30 cellular contexts compared by ENCODE assay signal in genomic region chr5:159422371-159422770, GRCh38.
DNase-seq lines count a peak whose midpoint lies in the region; ATAC-seq and TF ChIP-seq lines count a peak whose summit lies in the region.
"Had no signal": no experiment of that assay in that cellular context is flagged by ENCODE, and none has a peak within 500 bp of the region (broad histone marks: within the 10 kb centered on the region; RNA-seq: fewer than 3 reads in every experiment).

No MANE protein-coding gene starts in this region.

- POLR2A ChIA-PET in MCF 10A (lab: Yijun Ruan, JAX) (interaction anchor here (0.7 kb wide), 3 partner anchors 12 to 548 kb away, joined by 3 to 4 read pairs (median 3); no protein-coding TSS in a partner anchor), RWPE1 (lab: Yijun Ruan, JAX; ENCODE audit: low non-redundant PET) (no interaction called here)

- intact Hi-C loops in MCF 10A (cut with micrococcal nuclease): no loop called here
- intact Hi-C loops in mammary epithelial cell (cut with micrococcal nuclease): no loop called here
- intact Hi-C loops in head of caudate nucleus (cut with DNase I): no loop called here

- 35% methylated on average over 4 of the region's 4 CpGs for WGBS in mammary epithelial cell (ENCODE audit: low coverage, missing lambda C conversion rate)

- H3K4me1 Mint-ChIP-seq in MCF 10A (ENCODE audit: insufficient read depth, unreplicated experiment): no peaks in the 10 kb centered on the region
- H3K4me1 Mint-ChIP-seq in neural progenitor cell: no peaks in the 10 kb centered on the region

- no peaks in the 10 kb centered on the region for H3K36me3 ChIP-seq in mammary epithelial cell (ENCODE audit: insufficient read depth, low read length)
- no peaks in the 10 kb centered on the region for H3K36me3 ChIP-seq in neural progenitor cell
- H3K36me3 ChIP-seq: neutrophil, prostate gland had no signal

- TF ChIP-seq CTCF in MCF 10A (IDR thresholded peaks at IDR 0.05; ENCODE audit: unreplicated experiment): no peak
- TF ChIP-seq CTCF in mammary epithelial cell (conservative IDR thresholded peaks at IDR 0.05 in 1 of 2, IDR thresholded peaks at IDR 0.05 in 1 of 2; ENCODE audit: extremely low read depth in 1 of 2, insufficient read depth in 1 of 2, low read depth in 1 of 2, low read length in 2 of 2): no peak
- no peak for TF ChIP-seq CTCF in astrocyte of the spinal cord (IDR thresholded peaks at IDR 0.05; ENCODE audit: low read depth, low read length)
- TF ChIP-seq CTCF in RWPE1 (conservative IDR thresholded peaks at IDR 0.05; ENCODE audit: low read depth): no peak
- no peak for TF ChIP-seq CTCF in neural progenitor cell (IDR thresholded peaks at IDR 0.05)

- H3K36me3 Mint-ChIP-seq in MCF 10A (ENCODE audit: insufficient read depth, unreplicated experiment): no peaks in the 10 kb centered on the region
- H3K36me3 Mint-ChIP-seq in neural progenitor cell: no peaks in the 10 kb centered on the region
- H3K36me3 Mint-ChIP-seq: activated naive CD8-positive, alpha-beta T cell treated with anti-CD3 and anti-CD28 coated beads for 36 hours; CD8-positive, alpha-beta T cell had no signal

- H4K20me1 ChIP-seq in mammary epithelial cell (ENCODE audit: insufficient read depth, low read length): no peaks in the 10 kb centered on the region
- H4K20me1 ChIP-seq in neural progenitor cell (ENCODE audit: low read depth): no peaks in the 10 kb centered on the region

- H3K27me3 ChIP-seq in mammary epithelial cell (ENCODE audit: insufficient read depth, low read length): no peaks in the 10 kb centered on the region
- H3K27me3 ChIP-seq in neural progenitor cell: no peaks in the 10 kb centered on the region
- H3K27me3 ChIP-seq: body of pancreas, neutrophil had no signal

- no peak for ATAC-seq in HG03432 (IDR thresholded peaks at IDR 0.05; ENCODE audit: unreplicated experiment)
- ATAC-seq: activated CD4-positive, alpha-beta T cell treated with anti-CD3 and anti-CD28 coated beads for 36 hours; activated CD8-positive, alpha-beta T cell treated with anti-CD3 and anti-CD28 coated beads, Interleukin-2, amount 10 ng/mL, durations not matched to agents 7 days and 5 days; body of pancreas; CD8-positive, alpha-beta T cell; left lobe of liver; SK-N-SH treated with all-trans-retinoic acid at 6 μM for 48 hours had no signal

- H3K79me2 ChIP-seq in mammary epithelial cell (ENCODE audit: insufficient read depth, low read length) (no peaks in the 10 kb centered on the region), neural progenitor cell (ENCODE audit: low read depth) (no peaks in the 10 kb centered on the region)

- dilution Hi-C loops in mammary epithelial cell (cut with HindIII; ENCODE audit: low sequenced_read_pairs): no loop called here

- H3K4me2 ChIP-seq in mammary epithelial cell (ENCODE audit: insufficient read depth, low read depth, low read length) (no peak overlapping the region), neural progenitor cell (no peak overlapping the region)
- H3K4me2 ChIP-seq: KMS-11 had no signal

- no peaks in the 10 kb centered on the region for H3K4me1 ChIP-seq in mammary epithelial cell (ENCODE audit: insufficient read depth, low read length)
- H3K4me1 ChIP-seq in neural progenitor cell: no peaks in the 10 kb centered on the region
- H3K4me1 ChIP-seq: body of pancreas, prostate gland had no signal

- no peaks in the 10 kb centered on the region for H3F3A ChIP-seq in neural progenitor cell (ENCODE audit: low read depth)

- H3K4me3 ChIP-seq in mammary epithelial cell (replicated peaks in 1 of 3; ENCODE audit: insufficient read depth in 1 of 3, low read depth in 2 of 3, low read length in 3 of 3) (no peak overlapping the region), astrocyte of the spinal cord (ENCODE audit: low read depth, low read length) (no peak overlapping the region), neural progenitor cell (no peak overlapping the region)
- H3K4me3 ChIP-seq: body of pancreas, prostate gland had no signal

- no peak overlapping the region for H3K27ac ChIP-seq in mammary epithelial cell (ENCODE audit: insufficient read depth, low read depth, low read length)
- no peak overlapping the region for H3K27ac ChIP-seq in RWPE1
- H3K27ac ChIP-seq in neural progenitor cell: no peak overlapping the region
- H3K27ac ChIP-seq: body of pancreas, epithelial cell of prostate, KMS-11, neutrophil, prostate gland had no signal

- H3K27me3 Mint-ChIP-seq in MCF 10A (ENCODE audit: insufficient read depth, unreplicated experiment) (no peaks in the 10 kb centered on the region), neural progenitor cell (ENCODE audit: insufficient read depth, low read depth) (peaks cover 4% of the 10 kb centered on the region)
- H3K27me3 Mint-ChIP-seq: activated naive CD8-positive, alpha-beta T cell treated with anti-CD3 and anti-CD28 coated beads for 36 hours; B cell; stimulated activated naive CD8-positive, alpha-beta T cell treated with anti-CD3 and anti-CD28 coated beads, Interleukin-15, Interleukin-2, amounts not matched to agents 100 ng/mL and 50 ng/mL, for 24 hours had no signal

- H3K27ac Mint-ChIP-seq in MCF 10A (ENCODE audit: low read depth, unreplicated experiment): no peak overlapping the region
- no peak overlapping the region for H3K27ac Mint-ChIP-seq in neural progenitor cell
- H3K27ac Mint-ChIP-seq: activated CD4-positive, alpha-beta T cell treated with anti-CD3 and anti-CD28 coated beads for 36 hours; activated CD8-positive, alpha-beta T cell treated with anti-CD3 and anti-CD28 coated beads, Interleukin-2, amount 10 ng/mL, durations not matched to agents 7 days and 5 days; activated naive CD8-positive, alpha-beta T cell treated with anti-CD3 and anti-CD28 coated beads for 36 hours; B cell; CD8-positive, alpha-beta T cell; HFFc6; stimulated activated naive CD8-positive, alpha-beta T cell treated with anti-CD3 and anti-CD28 coated beads, Interleukin-15, Interleukin-2, amounts not matched to agents 100 ng/mL and 50 ng/mL, for 24 hours had no signal

- H3K9me3 Mint-ChIP-seq in MCF 10A (ENCODE audit: unreplicated experiment): no peaks in the 10 kb centered on the region
- H3K9me3 Mint-ChIP-seq in neural progenitor cell: no peaks in the 10 kb centered on the region
- H3K9me3 Mint-ChIP-seq: CD8-positive, alpha-beta T cell; HFFc6; stimulated activated naive CD8-positive, alpha-beta T cell treated with anti-CD3 and anti-CD28 coated beads, Interleukin-15, Interleukin-2, amounts not matched to agents 100 ng/mL and 50 ng/mL, for 24 hours had no signal

- H3K9me3 ChIP-seq in mammary epithelial cell (replicated peaks; ENCODE audit: insufficient read depth, low read length): no peaks in the 10 kb centered on the region
- no peaks in the 10 kb centered on the region for H3K9me3 ChIP-seq in neural progenitor cell (ENCODE audit: low read depth)
- H3K9me3 ChIP-seq: body of pancreas, neutrophil, prostate gland had no signal

- CTCF ChIA-PET in MCF 10A (lab: Yijun Ruan, JAX): interaction anchor here (1.1 to 2.8 kb wide), 3 partner anchors 20 to 600 kb away, joined by 3 to 17 read pairs (median 3); no protein-coding TSS in a partner anchor
- CTCF ChIA-PET in mammary epithelial cell (lab: Charles Lee; ENCODE audit: low non-redundant PET): no interaction called here
- CTCF ChIA-PET in RWPE1 (lab: Yijun Ruan, JAX): interaction anchor here (1.1 kb wide), 1 partner anchor 9 kb away, joined by 3 read pairs; no protein-coding TSS in a partner anchor

- DNase-seq in MCF 10A (ENCODE audit: unreplicated experiment) (peak; percentile 21), mammary epithelial cell (no peak), astrocyte of the spinal cord (ENCODE audit: low read depth, low spot score) (peak; percentile 14), head of caudate nucleus (peak in 25 of 42 donors; percentile 7 to 75 (median 39)), superior temporal gyrus (ENCODE audit: extremely low spot score) (peak; percentile 31), RWPE1 (ENCODE audit: low spot score) (no peak), neural progenitor cell (ENCODE audit: low spot score) (no peak)
- DNase-seq: 8988T; activated CD4-positive, alpha-beta T cell treated with anti-CD3 and anti-CD28 coated beads for 36 hours; activated CD8-positive, alpha-beta T cell treated with anti-CD3 and anti-CD28 coated beads, Interleukin-2, amount 10 ng/mL, durations not matched to agents 7 days and 5 days; activated effector memory CD4-positive, alpha-beta T cell treated with Interleukin-2 at 50 U/mL for 16 hours; activated naive CD8-positive, alpha-beta T cell treated with anti-CD3 and anti-CD28 coated beads for 36 hours; body of pancreas; CD8-positive, alpha-beta T cell; DMS153; effector CD4-positive, alpha-beta T cell; foreskin melanocyte; HFFc6; MV-4-11; NCI-H1436 treated with DMSO at 0.1 percent for 48 hours; T-helper 2 cell had no signal

- H3K4me3 Mint-ChIP-seq in MCF 10A (ENCODE audit: unreplicated experiment) (no peak overlapping the region), neural progenitor cell (no peak overlapping the region)
- H3K4me3 Mint-ChIP-seq: activated CD4-positive, alpha-beta T cell treated with anti-CD3 and anti-CD28 coated beads for 36 hours; activated CD8-positive, alpha-beta T cell treated with anti-CD3 and anti-CD28 coated beads, Interleukin-2, amount 10 ng/mL, durations not matched to agents 7 days and 5 days; activated naive CD8-positive, alpha-beta T cell treated with anti-CD3 and anti-CD28 coated beads for 36 hours; B cell; CD8-positive, alpha-beta T cell; HFFc6; stimulated activated naive CD8-positive, alpha-beta T cell treated with anti-CD3 and anti-CD28 coated beads, Interleukin-15, Interleukin-2, amounts not matched to agents 100 ng/mL and 50 ng/mL, for 24 hours had no signal

- BruUV-seq in MCF 10A (replicated peaks; lab: Mats Ljungman, UMichigan) (no TSS peak), mammary epithelial cell (replicated peaks; lab: Mats Ljungman, UMichigan) (no TSS peak)

- in situ Hi-C loops in mammary epithelial cell (cut with MboI; ENCODE audit: low sequenced_read_pairs in 2 of 2) (no loop called here), astrocyte of the spinal cord (cut with HindIII; ENCODE audit: low sequenced_read_pairs) (no loop called here)

- no peak overlapping the region for H3K9ac ChIP-seq in mammary epithelial cell (ENCODE audit: insufficient read depth, low read length)
- no peak overlapping the region for H3K9ac ChIP-seq in neural progenitor cell
- H3K9ac ChIP-seq: KMS-11 had no signal

- no peak overlapping the region for H2AFZ ChIP-seq in mammary epithelial cell (ENCODE audit: low read depth, low read length)
- no peak overlapping the region for H2AFZ ChIP-seq in neural progenitor cell (replicated peaks)

Comparison
In these comparisons a context has a peak if more than half of its experiments do, and no peak if none do; other contexts are left out.
1. DNase-seq: peak in MCF 10A (single experiment), astrocyte of the spinal cord (single experiment), head of caudate nucleus (25 of 42) and superior temporal gyrus (single experiment); none in mammary epithelial cell (single experiment), RWPE1 (single experiment) and neural progenitor cell (single experiment).